Comparison of ENCODE assay signal across 10 cellular contexts in genomic region chr14:92704036-92704804, GRCh38. TPM values are rescaled to one million over a fixed set of nuclear protein-coding genes. Genes with fewer than 3 reads are reported as not detected.
DNase-seq lines count a peak whose midpoint lies in the region; ATAC-seq, FAIRE-seq and TF ChIP-seq lines count a peak whose summit lies in the region.
"Had no signal": no experiment of that assay in that cellular context is flagged by ENCODE, and none has a peak within 500 bp of the region (broad histone marks: within the 10 kb centered on the region; RNA-seq: fewer than 3 reads in every experiment).

No MANE protein-coding gene starts in this region.

- DNase-seq in GM12891 (ENCODE audit: insufficient read length, low spot score): no peak
- peak in 1 of 3 donors; percentile 59 for DNase-seq in right cardiac atrium
- no peak for DNase-seq in endodermal cell
- DNase-seq in NCI-H1417 (lab: John Stamatoyannopoulos, UW): no peak
- no peak for DNase-seq in activated CD4-positive, alpha-beta T cell treated with anti-CD3 and anti-CD28 coated beads, Interleukin-2, amount 10 ng/mL, durations not matched to agents 24 days and 14 days
- no peak for DNase-seq in NCI-H187 (lab: John Stamatoyannopoulos, UW)

- H3K36me3 ChIP-seq in endodermal cell (ENCODE audit: control insufficient read depth, insufficient read depth, low read length): peaks cover 4% of the 10 kb centered on the region

- H3K27me3 Mint-ChIP-seq in endodermal cell (ENCODE audit: insufficient read depth): no peaks in the 10 kb centered on the region
- H3K27me3 Mint-ChIP-seq in activated CD4-positive, alpha-beta T cell treated with anti-CD3 and anti-CD28 coated beads, Interleukin-2, amount 10 ng/mL, durations not matched to agents 24 days and 14 days: peaks cover 13% of the 10 kb centered on the region

- WGBS in right cardiac atrium: 82% methylated on average over 23 of the region's 23 CpGs
- WGBS in endodermal cell (ENCODE audit: insufficient coverage in 1 of 2, insufficient read length in 1 of 2), 2 experiments: 92 to 94% methylated on average over 21 to 23 of the region's 23 CpGs

- intact Hi-C loops in right cardiac atrium (cut with DNase I): no loop called here
- intact Hi-C loops in activated CD4-positive, alpha-beta T cell treated with anti-CD3 and anti-CD28 coated beads, Interleukin-2, amount 10 ng/mL, durations not matched to agents 24 days and 14 days (cut with micrococcal nuclease): no loop called here

- H3K4me3 ChIP-seq in right cardiac atrium (ENCODE audit: low read length) (no peak overlapping the region), endodermal cell (ENCODE audit: low read length) (no peak overlapping the region)
- H3K4me3 ChIP-seq: skin epidermis had no signal

- H3K27me3 ChIP-seq in right cardiac atrium (ENCODE audit: control insufficient read depth, insufficient read depth) (no peaks in the 10 kb centered on the region), endodermal cell (ENCODE audit: control insufficient read depth, insufficient read depth, low read length, poor library complexity, severe bottlenecking) (no peaks in the 10 kb centered on the region)

- H3K27ac ChIP-seq in right cardiac atrium (ENCODE audit: low read length): no peak overlapping the region
- H3K27ac ChIP-seq in endodermal cell (ENCODE audit: low read depth, low read length): no peak overlapping the region
- H3K27ac ChIP-seq: epithelial cell of prostate had no signal

- peak; percentile 99 for FAIRE-seq in GM12891 (lab: Jason Lieb, UNC)

- no peak overlapping the region for H3K4me3 Mint-ChIP-seq in endodermal cell
- no peak overlapping the region for H3K4me3 Mint-ChIP-seq in activated CD4-positive, alpha-beta T cell treated with anti-CD3 and anti-CD28 coated beads, Interleukin-2, amount 10 ng/mL, durations not matched to agents 24 days and 14 days

- no peak for TF ChIP-seq CTCF in endodermal cell (conservative IDR thresholded peaks at IDR 0.05)

- no peaks in the 10 kb centered on the region for H3K9me3 ChIP-seq in right cardiac atrium (ENCODE audit: control insufficient read depth, low read length)
- no peaks in the 10 kb centered on the region for H3K9me3 ChIP-seq in endodermal cell (ENCODE audit: control insufficient read depth, low read length)

- peak; percentile 86 for ATAC-seq in GM21526 (IDR thresholded peaks at IDR 0.05; ENCODE audit: low FRiP score, unreplicated experiment)
- peak; percentile 96 for ATAC-seq in HG03571 (IDR thresholded peaks at IDR 0.05; ENCODE audit: unreplicated experiment)
- ATAC-seq in right cardiac atrium: peak; percentile 22 to 31

- TF ChIP-seq POLR2A in GM12891 (IDR thresholded peaks at IDR 0.05; ENCODE audit: low read depth, low read length): no peak

- no peak overlapping the region for H3K27ac Mint-ChIP-seq in endodermal cell
- H3K27ac Mint-ChIP-seq in activated CD4-positive, alpha-beta T cell treated with anti-CD3 and anti-CD28 coated beads, Interleukin-2, amount 10 ng/mL, durations not matched to agents 24 days and 14 days: no peak overlapping the region

- no peak overlapping the region for H3K9ac ChIP-seq in endodermal cell (ENCODE audit: extremely low read depth, low read length, poor library complexity, severe bottlenecking)

- no peaks in the 10 kb centered on the region for H3K4me1 ChIP-seq in right cardiac atrium (ENCODE audit: control insufficient read depth, insufficient read depth, low read length)
- H3K4me1 ChIP-seq in endodermal cell (ENCODE audit: control insufficient read depth, insufficient read depth, low read length): no peaks in the 10 kb centered on the region

- H3K36me3 Mint-ChIP-seq in endodermal cell (ENCODE audit: low read depth): peaks cover 44% of the 10 kb centered on the region
- no peaks in the 10 kb centered on the region for H3K36me3 Mint-ChIP-seq in activated CD4-positive, alpha-beta T cell treated with anti-CD3 and anti-CD28 coated beads, Interleukin-2, amount 10 ng/mL, durations not matched to agents 24 days and 14 days (ENCODE audit: low read depth)

- H3K4me1 Mint-ChIP-seq in endodermal cell: no peaks in the 10 kb centered on the region
- H3K4me1 Mint-ChIP-seq in activated CD4-positive, alpha-beta T cell treated with anti-CD3 and anti-CD28 coated beads, Interleukin-2, amount 10 ng/mL, durations not matched to agents 24 days and 14 days: no peaks in the 10 kb centered on the region

- H3K9me3 Mint-ChIP-seq in endodermal cell: no peaks in the 10 kb centered on the region
- no peaks in the 10 kb centered on the region for H3K9me3 Mint-ChIP-seq in activated CD4-positive, alpha-beta T cell treated with anti-CD3 and anti-CD28 coated beads, Interleukin-2, amount 10 ng/mL, durations not matched to agents 24 days and 14 days

TF ChIP-seq in GM12891, 5 proteins besides CTCF, POLR2A, EP300 and RAD21:
- TF ChIP-seq POLR2AphosphoS5 (IDR thresholded peaks at IDR 0.05; ENCODE audit: low read depth, low read length): no peak
- TF ChIP-seq SPI1 (IDR thresholded peaks at IDR 0.05; ENCODE audit: low read depth, low read length): peak; percentile 88
- TF ChIP-seq TAF1 (IDR thresholded peaks at IDR 0.05; ENCODE audit: low read depth, low read length): no peak
- no peak for TF ChIP-seq POU2F2 (IDR thresholded peaks at IDR 0.05; ENCODE audit: low read depth, low read length)
- TF ChIP-seq PAX5 (IDR thresholded peaks at IDR 0.05; ENCODE audit: insufficient read depth, low read length, severe bottlenecking): no peak
TF ChIP-seq in GM12891: peak in this region for 1.

RNA-seq across cellular contexts. Expression of gene LGMN, which starts 44.2 kb away (rescaled TPM):
- 95.1 TPM for polyA plus RNA-seq in GM12891 (2012; ENCODE audit: low read depth, missing spikeins)
- total RNA-seq in right cardiac atrium: 10 to 100 TPM; 71.9 to 92.5 (median 89.2) TPM
- polyA plus RNA-seq in right cardiac atrium: 56.2 TPM
- 10 to 100 TPM; 61.4 to 87.2 TPM for total RNA-seq in endodermal cell
- 69.8 TPM for polyA plus RNA-seq in endodermal cell (2013, experiment 1 of 2)
- 67.9 TPM for polyA plus RNA-seq in endodermal cell (2013, experiment 2 of 2)
- 1.4 and 2.1 TPM in 2 replicates for total RNA-seq in activated CD4-positive, alpha-beta T cell treated with anti-CD3 and anti-CD28 coated beads, Interleukin-2, amount 10 ng/mL, durations not matched to agents 24 days and 14 days

Comparison
In these comparisons a context has a peak if more than half of its experiments do, and no peak if none do; other contexts are left out.
1. ATAC-seq: peak in every context shown above with its lines; median percentile 96 in HG03571; 86 in GM21526; 26 in right cardiac atrium.
2. RNA of gene LGMN, which starts 44.2 kb away (total RNA-seq): 71.9 to 92.5 TPM in right cardiac atrium and 61.4 to 87.2 TPM in endodermal cell; 1.4 to 2.1 TPM in activated CD4-positive, alpha-beta T cell treated with anti-CD3 and anti-CD28 coated beads, Interleukin-2, amount 10 ng/mL, durations not matched to agents 24 days and 14 days; every median in the first group is over 10 times any median in the second.